8 cellular contexts compared by ENCODE assay signal in genomic region chr1:8889103-8889846, GRCh38. TPM values are rescaled to one million over a fixed set of nuclear protein-coding genes. Genes with fewer than 3 reads are reported as not detected.
DNase-seq lines count a peak whose midpoint lies in the region; ATAC-seq lines count a peak whose summit lies in the region.

No MANE protein-coding gene starts in this region.

- H3K4ac ChIP-seq in mesenchymal stem cell (ENCODE audit: low read depth in 1 of 2, low read length in 2 of 2): no peak overlapping the region

- DNase-seq in SIG-M5 treated with dmso at 0.1 percent for 504 hours (lab: John Stamatoyannopoulos, UW; ENCODE audit: unreplicated experiment): peak; percentile 46
- DNase-seq in SIG-M5 (lab: John Stamatoyannopoulos, UW): no peak
- no peak for DNase-seq in mesenchymal stem cell
- DNase-seq in aorta: peak in 1 of 2 donors; percentile 54
- no peak for DNase-seq in LoVo (ENCODE audit: low spot score)
- DNase-seq in stimulated activated CD4-positive, alpha-beta T cell treated with anti-CD3 and anti-CD28 coated beads, Interleukin-15, amount 100 ng/mL, for 24 hours: no peak

- H3K36me3 ChIP-seq in mesenchymal stem cell (ENCODE audit: control insufficient read depth in 1 of 2, insufficient read depth in 2 of 2, low read depth in 1 of 2, low read length in 2 of 2): no peaks in the 10 kb centered on the region
- H3K36me3 ChIP-seq in aorta (ENCODE audit: control insufficient read depth in 1 of 2, insufficient read depth in 2 of 2, low read length in 1 of 2): no peaks in the 10 kb centered on the region

- no peak overlapping the region for H2BK15ac ChIP-seq in mesenchymal stem cell (ENCODE audit: low read depth, poor library complexity, severe bottlenecking)

- H3K9ac ChIP-seq in mesenchymal stem cell (ENCODE audit: low read length): peak overlapping the region; percentile 82

- no peak overlapping the region for H4K91ac ChIP-seq in mesenchymal stem cell (ENCODE audit: low read length)

- H2BK120ac ChIP-seq in mesenchymal stem cell (ENCODE audit: low read depth, low read length): no peak overlapping the region

- H2AFZ ChIP-seq in mesenchymal stem cell (ENCODE audit: low read depth, low read length): no peak overlapping the region

- H3K27ac ChIP-seq in cingulate gyrus (ENCODE audit: low read depth, low read length) (peak overlapping the region; percentile 79), mesenchymal stem cell (ENCODE audit: low read length, poor library complexity, severe bottlenecking) (peak overlapping the region; percentile 100), aorta (ENCODE audit: low read depth in 1 of 2, low read length in 2 of 2) (peak overlapping the region in 1 of 2 donors; percentile 89)

- H2BK12ac ChIP-seq in mesenchymal stem cell (ENCODE audit: low read length in 2 of 2): no peak overlapping the region

- H4K8ac ChIP-seq in mesenchymal stem cell (ENCODE audit: low read length): no peak overlapping the region

- H3K18ac ChIP-seq in mesenchymal stem cell (ENCODE audit: low read depth in 1 of 2, low read length in 2 of 2): no peak overlapping the region

- H3K27me3 ChIP-seq in mesenchymal stem cell (ENCODE audit: control insufficient read depth in 1 of 2, insufficient read depth in 1 of 2, low read length in 2 of 2): no peaks in the 10 kb centered on the region
- no peaks in the 10 kb centered on the region for H3K27me3 ChIP-seq in aorta (ENCODE audit: control insufficient read depth in 1 of 2, insufficient read depth in 2 of 2, low read length in 1 of 2)

- no peak overlapping the region for H3K14ac ChIP-seq in mesenchymal stem cell (ENCODE audit: low read length in 2 of 2)

- peak overlapping the region; percentile 97 for H2BK5ac ChIP-seq in mesenchymal stem cell (ENCODE audit: low read depth, low read length, poor library complexity, severe bottlenecking)

- ATAC-seq in aorta (ENCODE audit: low FRiP score): peak; percentile 59
- ATAC-seq in GM19324 (IDR thresholded peaks at IDR 0.05; ENCODE audit: low FRiP score, unreplicated experiment): no peak

- H3K9me3 ChIP-seq in mesenchymal stem cell (ENCODE audit: control insufficient read depth, low read length) (no peaks in the 10 kb centered on the region), aorta (ENCODE audit: control insufficient read depth, low read length) (no peaks in the 10 kb centered on the region)

- no peak overlapping the region for H3K23ac ChIP-seq in mesenchymal stem cell (ENCODE audit: low read length in 2 of 2)

- H2AK5ac ChIP-seq in mesenchymal stem cell (ENCODE audit: low read length, severe bottlenecking): peak overlapping the region; percentile 11

- peak overlapping the region in 1 of 2 experiments; percentile 63 for H3K4me3 ChIP-seq in mesenchymal stem cell (ENCODE audit: insufficient read depth in 1 of 2, low read depth in 1 of 2, low read length in 2 of 2)
- no peak overlapping the region for H3K4me3 ChIP-seq in aorta (ENCODE audit: low read length in 2 of 2)

- WGBS in mesenchymal stem cell: 87% methylated on average over 8 of the region's 11 CpGs
- WGBS in aorta, 2 donors: 75 to 81% methylated on average over 11 of the region's 11 CpGs

- H3K4me2 ChIP-seq in mesenchymal stem cell (ENCODE audit: low read length, poor library complexity, severe bottlenecking): no peak overlapping the region

- H3K79me1 ChIP-seq in mesenchymal stem cell (replicated peaks; ENCODE audit: low read length, poor library complexity, severe bottlenecking): peaks cover 1% of the 10 kb centered on the region

- H3K4me1 ChIP-seq in mesenchymal stem cell (ENCODE audit: control insufficient read depth, insufficient read depth, low read depth, low read length) (peaks cover 15% of the 10 kb centered on the region), aorta (ENCODE audit: control insufficient read depth in 1 of 2, insufficient read depth in 2 of 2, low read length in 2 of 2) (no peaks in the 10 kb centered on the region)

- intact Hi-C loops in aorta (cut with DNase I): no loop called here

RNA-seq across cellular contexts. Expression of gene ENO1, which starts 10.8 kb away (rescaled TPM):
- polyA plus RNA-seq in mesenchymal stem cell (2013, experiment 1 of 2): 762 TPM
- 753 TPM for polyA plus RNA-seq in mesenchymal stem cell (2013, experiment 2 of 2)
- total RNA-seq in aorta: 100 to 1,000 TPM; 542 to 688 TPM
- 100 to 1,000 TPM; 333 to 514 TPM for polyA plus RNA-seq in aorta

RNA-seq across cellular contexts. Expression of gene CA6, which starts 56.4 kb away (rescaled TPM):
- not detected for polyA plus RNA-seq in mesenchymal stem cell (2013, experiment 1 of 2)
- not detected for polyA plus RNA-seq in mesenchymal stem cell (2013, experiment 2 of 2)
- total RNA-seq in aorta: not detected
- polyA plus RNA-seq in aorta: not detected
